25 cellular contexts compared by ENCODE assay signal in the genomic region with DNA sequence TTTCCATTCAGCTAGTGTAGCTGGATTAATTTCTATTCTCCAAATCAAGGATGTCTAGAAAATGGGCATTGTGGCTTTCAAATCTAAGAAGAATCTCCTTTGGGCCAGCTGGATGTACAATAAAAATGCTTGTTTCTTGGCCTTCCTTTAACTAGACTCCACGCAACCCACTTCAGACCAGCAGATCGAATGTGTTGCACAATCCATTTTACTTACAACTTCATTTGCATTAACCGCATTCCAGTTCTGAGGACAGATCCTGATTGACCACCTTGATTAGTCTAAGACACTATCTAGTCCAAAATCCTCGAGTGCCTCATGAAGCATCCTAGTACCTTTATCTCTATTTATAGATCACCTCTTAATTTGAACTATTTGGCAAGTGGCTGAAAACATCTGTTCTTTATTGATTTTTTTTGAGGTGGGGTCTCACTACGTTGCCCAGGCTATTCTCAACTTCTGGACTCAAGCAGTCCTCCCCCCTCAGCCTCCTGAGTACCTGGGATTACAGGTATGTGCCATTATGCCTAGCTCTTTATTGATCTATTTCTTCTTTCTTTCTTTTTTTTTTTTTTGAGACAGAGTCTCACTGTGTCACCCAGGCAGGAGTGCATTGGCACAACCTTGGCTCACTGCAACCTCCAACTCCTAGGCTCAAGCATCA.
"Had no signal": no experiment of that assay in that cellular context is flagged by ENCODE, and none has a peak within 500 bp of the region (broad histone marks: within the 10 kb centered on the region; RNA-seq: fewer than 3 reads in every experiment).

No MANE protein-coding gene starts in this region.

- H3K27me3 ChIP-seq: left lung, pancreas, stomach, testis, tibial artery, uterus had no signal

- H3K4me3 Mint-ChIP-seq: naive thymus-derived CD4-positive, alpha-beta T cell; natural killer cell treated with Interleukin-12 subunit alpha and Interleukin-12 subunit beta and Interleukin-15 and Interleukin-18, amount 100 ng/mL, for 72 hours; stimulated activated naive B cell treated with anti-CD40 and anti-IgM and Interleukin-4, amounts not matched to agents 10 μg/mL and 1 μg/mL and 100 μg/mL, for 72 hours; type B pancreatic cell had no signal

- H3K27ac Mint-ChIP-seq: naive thymus-derived CD4-positive, alpha-beta T cell; natural killer cell treated with Interleukin-12 subunit alpha and Interleukin-12 subunit beta and Interleukin-15 and Interleukin-18, amount 100 ng/mL, for 72 hours; stimulated activated naive B cell treated with anti-CD40 and anti-IgM and Interleukin-4, amounts not matched to agents 10 μg/mL and 1 μg/mL and 100 μg/mL, for 72 hours; type B pancreatic cell had no signal

- DNase-seq: hippocampal formation; left colon; left lung; midbrain; mucosa of descending colon; naive thymus-derived CD4-positive, alpha-beta T cell; nucleus accumbens; pancreas; retina; right cardiac atrium; stimulated activated CD4-positive, alpha-beta T cell treated with anti-CD3 and anti-CD28 coated beads, Interleukin-1b, Interleukin-23, amount 100 ng/mL, for 48 hours; stimulated activated CD4-positive, alpha-beta T cell treated with anti-CD3 and anti-CD28 coated beads, Interleukin-2, amount 100 ng/mL, for 48 hours; stimulated activated CD4-positive, alpha-beta T cell treated with anti-CD3 and anti-CD28 coated beads, Interleukin-4, amount 100 ng/mL, for 4 hours; stimulated activated naive B cell treated with anti-CD40 and anti-IgM and Interleukin-4, amounts not matched to agents 10 μg/mL and 1 μg/mL and 100 μg/mL, for 72 hours; stimulated activated naive CD8-positive, alpha-beta T cell treated with anti-CD3 and anti-CD28 coated beads, Interleukin-15, Interleukin-2, amounts not matched to agents 100 U/mL and 50 U/mL, for 24 hours; stomach; testis; tibial artery; uterus had no signal

- FAIRE-seq: keratinocyte, pancreas had no signal

- H3K4me1 ChIP-seq: testis, tibial artery, uterus had no signal

- ATAC-seq: left colon; left lung; mucosa of descending colon; naive thymus-derived CD4-positive, alpha-beta T cell; natural killer cell treated with Interleukin-12 subunit alpha and Interleukin-12 subunit beta and Interleukin-15 and Interleukin-18, amount 100 ng/mL, for 72 hours; pancreas; right cardiac atrium; stimulated activated naive B cell treated with anti-CD40 and anti-IgM and Interleukin-4, amounts not matched to agents 10 μg/mL and 1 μg/mL and 100 μg/mL, for 72 hours; stimulated activated naive CD8-positive, alpha-beta T cell treated with anti-CD3 and anti-CD28 coated beads, Interleukin-15, Interleukin-2, amounts not matched to agents 100 U/mL and 50 U/mL, for 24 hours had no signal

- H3K27me3 Mint-ChIP-seq: naive thymus-derived CD4-positive, alpha-beta T cell; natural killer cell treated with Interleukin-12 subunit alpha and Interleukin-12 subunit beta and Interleukin-15 and Interleukin-18, amount 100 ng/mL, for 72 hours; stimulated activated naive B cell treated with anti-CD40 and anti-IgM and Interleukin-4, amounts not matched to agents 10 μg/mL and 1 μg/mL and 100 μg/mL, for 72 hours; type B pancreatic cell had no signal

- H3K4me3 ChIP-seq: left lung, lung, mucosa of descending colon, pancreas, prostate gland, smooth muscle cell, stomach, testis, tibial artery, uterus had no signal

- H3K9me3 Mint-ChIP-seq: naive thymus-derived CD4-positive, alpha-beta T cell; natural killer cell treated with Interleukin-12 subunit alpha and Interleukin-12 subunit beta and Interleukin-15 and Interleukin-18, amount 100 ng/mL, for 72 hours; stimulated activated naive B cell treated with anti-CD40 and anti-IgM and Interleukin-4, amounts not matched to agents 10 μg/mL and 1 μg/mL and 100 μg/mL, for 72 hours; type B pancreatic cell had no signal

- H3K27ac ChIP-seq: left lung, pancreas, prostate gland, stomach, testis, tibial artery, uterus had no signal

- H3K36me3 Mint-ChIP-seq: natural killer cell treated with Interleukin-12 subunit alpha and Interleukin-12 subunit beta and Interleukin-15 and Interleukin-18, amount 100 ng/mL, for 72 hours had no signal

- H3K4me2 ChIP-seq: smooth muscle cell had no signal

- H3K36me3 ChIP-seq: pancreas, prostate gland, uterus had no signal

- H3K9me3 ChIP-seq: left lung, mucosa of descending colon, pancreas, prostate gland, stomach, testis, tibial artery, uterus had no signal
